ENCODE assay signal across 29 cellular contexts in the genomic region with DNA sequence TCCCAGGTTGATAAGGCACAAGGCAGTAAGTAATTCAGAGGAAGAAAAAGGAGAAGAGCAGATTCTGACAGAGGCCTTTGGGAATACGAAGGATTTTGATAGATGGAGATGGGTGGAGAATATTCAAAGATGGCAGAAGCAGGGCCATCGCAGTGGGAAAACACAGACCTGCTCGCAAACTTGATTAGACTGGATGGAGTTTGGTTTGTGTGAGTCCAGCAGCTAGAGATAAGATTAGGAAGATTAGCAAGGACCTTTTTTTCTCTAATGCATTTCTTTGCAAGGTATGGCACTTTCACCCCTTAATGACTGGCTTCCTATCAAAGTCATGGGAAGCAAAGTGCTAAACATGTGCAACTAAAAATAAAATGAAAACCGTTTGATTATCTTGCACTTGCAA.
"Had no signal": no experiment of that assay in that cellular context is flagged by ENCODE, and none has a peak within 500 bp of the region (broad histone marks: within the 10 kb centered on the region; RNA-seq: fewer than 3 reads in every experiment).

No MANE protein-coding gene starts in this region.

- H3K36me3 Mint-ChIP-seq: natural killer cell had no signal

- H3K36me3 ChIP-seq: left lung, lower lobe of right lung, neural progenitor cell, neutrophil, right atrium auricular region, right lobe of liver, uterus had no signal

- H3K27me3 ChIP-seq: left lung, neural progenitor cell, neutrophil, right atrium auricular region, right lobe of liver, tibial nerve, uterus had no signal

- DNase-seq: immature natural killer cell; kidney; left colon; left lung; lower lobe of right lung; mammary epithelial cell; mesenchymal stem cell; naive B cell; natural killer cell; nephron progenitor cell; occipital lobe; right lobe of liver; stimulated activated CD4-positive, alpha-beta T cell treated with anti-CD3 and anti-CD28 coated beads, Interleukin-1b, Interleukin-23, amount 100 ng/mL, for 48 hours; stimulated activated CD4-positive, alpha-beta T cell treated with anti-CD3 and anti-CD28 coated beads, Interleukin-2, amount 100 ng/mL, for 48 hours; stimulated activated CD4-positive, alpha-beta T cell treated with anti-CD3 and anti-CD28 coated beads, Interleukin-4, amount 100 ng/mL, for 4 hours; stimulated activated CD8-positive, alpha-beta memory T cell treated with anti-CD3 and anti-CD28 coated beads, Interleukin-4, amount 100 ng/mL, for 48 hours; stimulated activated naive CD4-positive, alpha-beta T cell treated with Interleukin-2 at 50 U/mL for 16 hours; stimulated activated naive CD8-positive, alpha-beta T cell treated with anti-CD3 and anti-CD28 coated beads, Interleukin-15, amount 100 ng/mL, for 72 hours; substantia nigra; uterus had no signal

- H3K9me3 ChIP-seq: left lung, lower lobe of right lung, neutrophil, right atrium auricular region, right lobe of liver, tibial nerve, uterus had no signal

- H3K9me3 Mint-ChIP-seq: immature natural killer cell; naive B cell; natural killer cell; nephron progenitor cell; stimulated activated memory B cell treated with anti-CD40 and anti-IgM and Interleukin-4, amounts not matched to agents 10 μg/mL and 1 μg/mL and 100 μg/mL, for 72 hours; stimulated activated naive CD8-positive, alpha-beta T cell treated with anti-CD3 and anti-CD28 coated beads, Interleukin-15, amount 100 ng/mL, for 72 hours; type B pancreatic cell had no signal

- H3K4me1 ChIP-seq: parathyroid adenoma had no signal

- H3K4me3 ChIP-seq: left lung, lower lobe of right lung, neural progenitor cell, right atrium auricular region, right lobe of liver, smooth muscle cell, tibial nerve, uterus had no signal

- H3K4me1 Mint-ChIP-seq: stimulated activated memory B cell treated with anti-CD40 and anti-IgM and Interleukin-4, amounts not matched to agents 10 μg/mL and 1 μg/mL and 100 μg/mL, for 72 hours had no signal

- H3K27ac ChIP-seq: left lung, lower lobe of right lung, neural progenitor cell, neutrophil, parathyroid adenoma, right atrium auricular region, right lobe of liver, tibial nerve, uterus had no signal

- H3K27ac Mint-ChIP-seq: natural killer cell; nephron progenitor cell; neural progenitor cell; stimulated activated memory B cell treated with anti-CD40 and anti-IgM and Interleukin-4, amounts not matched to agents 10 μg/mL and 1 μg/mL and 100 μg/mL, for 72 hours; type B pancreatic cell had no signal

- ATAC-seq: left colon; natural killer cell; right lobe of liver; stimulated activated memory B cell treated with anti-CD40 and anti-IgM and Interleukin-4, amounts not matched to agents 10 μg/mL and 1 μg/mL and 100 μg/mL, for 72 hours; stimulated activated naive CD8-positive, alpha-beta T cell treated with anti-CD3 and anti-CD28 coated beads, Interleukin-15, amount 100 ng/mL, for 72 hours had no signal

- H3K27me3 Mint-ChIP-seq: naive B cell; stimulated activated memory B cell treated with anti-CD40 and anti-IgM and Interleukin-4, amounts not matched to agents 10 μg/mL and 1 μg/mL and 100 μg/mL, for 72 hours; stimulated activated naive CD8-positive, alpha-beta T cell treated with anti-CD3 and anti-CD28 coated beads, Interleukin-15, amount 100 ng/mL, for 72 hours had no signal

- H3K4me3 Mint-ChIP-seq: immature natural killer cell; mesothelial cell of epicardium; naive B cell; natural killer cell; nephron progenitor cell; neural progenitor cell; stimulated activated memory B cell treated with anti-CD40 and anti-IgM and Interleukin-4, amounts not matched to agents 10 μg/mL and 1 μg/mL and 100 μg/mL, for 72 hours; stimulated activated naive CD8-positive, alpha-beta T cell treated with anti-CD3 and anti-CD28 coated beads, Interleukin-15, amount 100 ng/mL, for 72 hours; type B pancreatic cell had no signal
